ENCODE assay signal across 1 cellular context in the genomic region with DNA sequence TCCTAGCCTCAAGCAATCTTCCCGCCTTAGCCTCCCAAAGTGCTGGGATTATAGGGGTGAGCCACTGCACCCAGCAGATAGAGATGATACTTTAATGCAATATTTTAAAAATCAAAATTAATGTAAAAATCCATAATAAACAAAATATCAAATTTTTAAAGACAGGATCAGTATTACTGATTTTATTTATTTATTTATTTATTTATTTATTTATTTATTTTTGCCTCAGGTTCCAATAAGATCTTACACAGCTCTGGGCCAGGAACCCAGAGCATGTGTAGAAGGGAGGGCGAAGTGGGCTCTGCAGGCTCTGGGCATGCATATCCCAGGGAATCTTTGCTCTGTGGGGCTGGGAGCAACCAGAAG.
TF ChIP-seq lines count a peak whose summit lies in the region.

No MANE protein-coding gene starts in this region.

TF ChIP-seq in H1, 55 proteins besides CTCF, POLR2A, EP300 and RAD21:
- no peak for TF ChIP-seq SIX5 (IDR thresholded peaks at IDR 0.05; ENCODE audit: low read depth, low read length)
- TF ChIP-seq JUND (IDR thresholded peaks at IDR 0.05; ENCODE audit: low read length), result no peak
- no peak for TF ChIP-seq POU5F1 (IDR thresholded peaks at IDR 0.05; ENCODE audit: low read depth, low read length)
- TF ChIP-seq, protein P1, sequence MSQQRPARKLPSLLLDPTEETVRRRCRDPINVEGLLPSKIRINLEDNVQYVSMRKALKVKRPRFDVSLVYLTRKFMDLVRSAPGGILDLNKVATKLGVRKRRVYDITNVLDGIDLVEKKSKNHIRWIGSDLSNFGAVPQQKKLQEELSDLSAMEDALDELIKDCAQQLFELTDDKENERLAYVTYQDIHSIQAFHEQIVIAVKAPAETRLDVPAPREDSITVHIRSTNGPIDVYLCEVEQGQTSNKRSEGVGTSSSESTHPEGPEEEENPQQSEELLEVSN (IDR thresholded peaks at IDR 0.05), result no peak
- no peak for TF ChIP-seq CEBPB (IDR thresholded peaks at IDR 0.05; ENCODE audit: low read depth, low read length)
- TF ChIP-seq TCF12 (IDR thresholded peaks at IDR 0.05; ENCODE audit: low read depth, low read length), result no peak
- no peak for TF ChIP-seq TAF1 (IDR thresholded peaks at IDR 0.05; ENCODE audit: low read depth, low read length)
- no peak for TF ChIP-seq KDM5A (IDR thresholded peaks at IDR 0.05; ENCODE audit: low read length)
- TF ChIP-seq, protein P2, sequence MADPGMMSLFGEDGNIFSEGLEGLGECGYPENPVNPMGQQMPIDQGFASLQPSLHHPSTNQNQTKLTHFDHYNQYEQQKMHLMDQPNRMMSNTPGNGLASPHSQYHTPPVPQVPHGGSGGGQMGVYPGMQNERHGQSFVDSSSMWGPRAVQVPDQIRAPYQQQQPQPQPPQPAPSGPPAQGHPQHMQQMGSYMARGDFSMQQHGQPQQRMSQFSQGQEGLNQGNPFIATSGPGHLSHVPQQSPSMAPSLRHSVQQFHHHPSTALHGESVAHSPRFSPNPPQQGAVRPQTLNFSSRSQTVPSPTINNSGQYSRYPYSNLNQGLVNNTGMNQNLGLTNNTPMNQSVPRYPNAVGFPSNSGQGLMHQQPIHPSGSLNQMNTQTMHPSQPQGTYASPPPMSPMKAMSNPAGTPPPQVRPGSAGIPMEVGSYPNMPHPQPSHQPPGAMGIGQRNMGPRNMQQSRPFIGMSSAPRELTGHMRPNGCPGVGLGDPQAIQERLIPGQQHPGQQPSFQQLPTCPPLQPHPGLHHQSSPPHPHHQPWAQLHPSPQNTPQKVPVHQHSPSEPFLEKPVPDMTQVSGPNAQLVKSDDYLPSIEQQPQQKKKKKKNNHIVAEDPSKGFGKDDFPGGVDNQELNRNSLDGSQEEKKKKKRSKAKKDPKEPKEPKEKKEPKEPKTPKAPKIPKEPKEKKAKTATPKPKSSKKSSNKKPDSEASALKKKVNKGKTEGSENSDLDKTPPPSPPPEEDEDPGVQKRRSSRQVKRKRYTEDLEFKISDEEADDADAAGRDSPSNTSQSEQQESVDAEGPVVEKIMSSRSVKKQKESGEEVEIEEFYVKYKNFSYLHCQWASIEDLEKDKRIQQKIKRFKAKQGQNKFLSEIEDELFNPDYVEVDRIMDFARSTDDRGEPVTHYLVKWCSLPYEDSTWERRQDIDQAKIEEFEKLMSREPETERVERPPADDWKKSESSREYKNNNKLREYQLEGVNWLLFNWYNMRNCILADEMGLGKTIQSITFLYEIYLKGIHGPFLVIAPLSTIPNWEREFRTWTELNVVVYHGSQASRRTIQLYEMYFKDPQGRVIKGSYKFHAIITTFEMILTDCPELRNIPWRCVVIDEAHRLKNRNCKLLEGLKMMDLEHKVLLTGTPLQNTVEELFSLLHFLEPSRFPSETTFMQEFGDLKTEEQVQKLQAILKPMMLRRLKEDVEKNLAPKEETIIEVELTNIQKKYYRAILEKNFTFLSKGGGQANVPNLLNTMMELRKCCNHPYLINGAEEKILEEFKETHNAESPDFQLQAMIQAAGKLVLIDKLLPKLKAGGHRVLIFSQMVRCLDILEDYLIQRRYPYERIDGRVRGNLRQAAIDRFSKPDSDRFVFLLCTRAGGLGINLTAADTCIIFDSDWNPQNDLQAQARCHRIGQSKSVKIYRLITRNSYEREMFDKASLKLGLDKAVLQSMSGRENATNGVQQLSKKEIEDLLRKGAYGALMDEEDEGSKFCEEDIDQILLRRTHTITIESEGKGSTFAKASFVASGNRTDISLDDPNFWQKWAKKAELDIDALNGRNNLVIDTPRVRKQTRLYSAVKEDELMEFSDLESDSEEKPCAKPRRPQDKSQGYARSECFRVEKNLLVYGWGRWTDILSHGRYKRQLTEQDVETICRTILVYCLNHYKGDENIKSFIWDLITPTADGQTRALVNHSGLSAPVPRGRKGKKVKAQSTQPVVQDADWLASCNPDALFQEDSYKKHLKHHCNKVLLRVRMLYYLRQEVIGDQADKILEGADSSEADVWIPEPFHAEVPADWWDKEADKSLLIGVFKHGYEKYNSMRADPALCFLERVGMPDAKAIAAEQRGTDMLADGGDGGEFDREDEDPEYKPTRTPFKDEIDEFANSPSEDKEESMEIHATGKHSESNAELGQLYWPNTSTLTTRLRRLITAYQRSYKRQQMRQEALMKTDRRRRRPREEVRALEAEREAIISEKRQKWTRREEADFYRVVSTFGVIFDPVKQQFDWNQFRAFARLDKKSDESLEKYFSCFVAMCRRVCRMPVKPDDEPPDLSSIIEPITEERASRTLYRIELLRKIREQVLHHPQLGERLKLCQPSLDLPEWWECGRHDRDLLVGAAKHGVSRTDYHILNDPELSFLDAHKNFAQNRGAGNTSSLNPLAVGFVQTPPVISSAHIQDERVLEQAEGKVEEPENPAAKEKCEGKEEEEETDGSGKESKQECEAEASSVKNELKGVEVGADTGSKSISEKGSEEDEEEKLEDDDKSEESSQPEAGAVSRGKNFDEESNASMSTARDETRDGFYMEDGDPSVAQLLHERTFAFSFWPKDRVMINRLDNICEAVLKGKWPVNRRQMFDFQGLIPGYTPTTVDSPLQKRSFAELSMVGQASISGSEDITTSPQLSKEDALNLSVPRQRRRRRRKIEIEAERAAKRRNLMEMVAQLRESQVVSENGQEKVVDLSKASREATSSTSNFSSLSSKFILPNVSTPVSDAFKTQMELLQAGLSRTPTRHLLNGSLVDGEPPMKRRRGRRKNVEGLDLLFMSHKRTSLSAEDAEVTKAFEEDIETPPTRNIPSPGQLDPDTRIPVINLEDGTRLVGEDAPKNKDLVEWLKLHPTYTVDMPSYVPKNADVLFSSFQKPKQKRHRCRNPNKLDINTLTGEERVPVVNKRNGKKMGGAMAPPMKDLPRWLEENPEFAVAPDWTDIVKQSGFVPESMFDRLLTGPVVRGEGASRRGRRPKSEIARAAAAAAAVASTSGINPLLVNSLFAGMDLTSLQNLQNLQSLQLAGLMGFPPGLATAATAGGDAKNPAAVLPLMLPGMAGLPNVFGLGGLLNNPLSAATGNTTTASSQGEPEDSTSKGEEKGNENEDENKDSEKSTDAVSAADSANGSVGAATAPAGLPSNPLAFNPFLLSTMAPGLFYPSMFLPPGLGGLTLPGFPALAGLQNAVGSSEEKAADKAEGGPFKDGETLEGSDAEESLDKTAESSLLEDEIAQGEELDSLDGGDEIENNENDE (IDR thresholded peaks at IDR 0.05; ENCODE audit: insufficient replicate concordance, low read length), result no peak
- TF ChIP-seq SAP30 (IDR thresholded peaks at IDR 0.05; ENCODE audit: insufficient read depth, insufficient replicate concordance, low read length), result no peak
- TF ChIP-seq FOSL1 (IDR thresholded peaks at IDR 0.05; ENCODE audit: insufficient read depth, low read depth, low read length), result no peak
- TF ChIP-seq SIN3A (conservative IDR thresholded peaks at IDR 0.05 in 1 of 2, IDR thresholded peaks at IDR 0.05 in 1 of 2; ENCODE audit: low read depth in 1 of 2, low read length in 2 of 2), result no peak
- TF ChIP-seq KDM4A (IDR thresholded peaks at IDR 0.05; ENCODE audit: low read depth, low read length, severe bottlenecking), result no peak
- no peak for TF ChIP-seq BCL11A (IDR thresholded peaks at IDR 0.05; ENCODE audit: low read depth in 2 of 2, low read length in 2 of 2)
